In genomic region chr2:12318427-12319057, GRCh38 we compare ENCODE assay signal across 12 cellular contexts.
DNase-seq lines count a peak whose midpoint lies in the region; ATAC-seq and TF ChIP-seq lines count a peak whose summit lies in the region.
"Had no signal": no experiment of that assay in that cellular context is flagged by ENCODE, and none has a peak within 500 bp of the region (broad histone marks: within the 10 kb centered on the region; RNA-seq: fewer than 3 reads in every experiment).

No MANE protein-coding gene starts in this region.

- no peaks in the 10 kb centered on the region for H3K36me3 Mint-ChIP-seq in activated CD8-positive, alpha-beta T cell treated with anti-CD3 and anti-CD28 coated beads for 36 hours (ENCODE audit: low read depth)

- peak overlapping the region; percentile 51 for H3K4me2 ChIP-seq in hepatocyte

- in situ Hi-C loops in HAP-1 (cut with MboI; ENCODE audit: low sequenced_read_pairs) = no loop called here

- DNase-seq in HCEC 1CT (peak; percentile 26), amniotic epithelial cell (ENCODE audit: low read depth) (peak; percentile 89), hepatocyte (ENCODE audit: low spot score) (peak; percentile 42), superior temporal gyrus (ENCODE audit: extremely low spot score) (peak; percentile 76), NCI-H1105 (lab: John Stamatoyannopoulos, UW) (no peak), HAP-1 (ENCODE audit: low spot score in 2 of 2) (no peak), T-helper 9 cell (no peak)
- DNase-seq in activated CD8-positive, alpha-beta T cell treated with anti-CD3 and anti-CD28 coated beads for 36 hours = no peak
- DNase-seq: DMS79, NCI-H2107, thyroid gland had no signal

- no peaks in the 10 kb centered on the region for H4K20me1 ChIP-seq in hepatocyte (ENCODE audit: insufficient read depth, poor library complexity, severe bottlenecking)

- H3K9me3 Mint-ChIP-seq in activated CD8-positive, alpha-beta T cell treated with anti-CD3 and anti-CD28 coated beads for 36 hours = no peaks in the 10 kb centered on the region

- WGBS in hepatocyte (ENCODE audit: low lambda C conversion rate, missing lambda C conversion rate) = 31% methylated on average over 8 of the region's 8 CpGs

- H3K36me3 ChIP-seq in hepatocyte (replicated peaks; ENCODE audit: insufficient read depth, low read depth) (no peaks in the 10 kb centered on the region), HAP-1 (replicated peaks) (no peaks in the 10 kb centered on the region)
- H3K36me3 ChIP-seq: thyroid gland had no signal

- CTCF ChIA-PET in activated CD8-positive, alpha-beta T cell treated with anti-CD3 and anti-CD28 coated beads for 36 hours (lab: Charles Lee) = interaction anchor here (0.8 to 2.4 kb wide), 2 partner anchors 11 to 13 kb away, joined by 4 to 10 read pairs; no protein-coding TSS in a partner anchor

- peaks cover 10% of the 10 kb centered on the region for H3K4me1 Mint-ChIP-seq in activated CD8-positive, alpha-beta T cell treated with anti-CD3 and anti-CD28 coated beads for 36 hours (ENCODE audit: low read depth)

- intact Hi-C loops in activated CD8-positive, alpha-beta T cell treated with anti-CD3 and anti-CD28 coated beads for 36 hours (cut with micrococcal nuclease) = no loop called here

- no peak overlapping the region for H2AFZ ChIP-seq in hepatocyte

- no peaks in the 10 kb centered on the region for H3K9me3 ChIP-seq in hepatocyte (ENCODE audit: low read depth)
- no peaks in the 10 kb centered on the region for H3K9me3 ChIP-seq in HAP-1
- H3K9me3 ChIP-seq: thyroid gland had no signal

- no peak for TF ChIP-seq CTCF in hepatocyte (IDR thresholded peaks at IDR 0.05; ENCODE audit: poor library complexity)
- TF ChIP-seq CTCF in activated CD8-positive, alpha-beta T cell treated with anti-CD3 and anti-CD28 coated beads for 36 hours (IDR thresholded peaks at IDR 0.05) = no peak

- POLR2A ChIA-PET in activated CD8-positive, alpha-beta T cell treated with anti-CD3 and anti-CD28 coated beads for 36 hours (lab: Charles Lee) = no interaction called here

- H3K4me3 Mint-ChIP-seq in activated CD8-positive, alpha-beta T cell treated with anti-CD3 and anti-CD28 coated beads for 36 hours = no peak overlapping the region

- H3K27me3 Mint-ChIP-seq in activated CD8-positive, alpha-beta T cell treated with anti-CD3 and anti-CD28 coated beads for 36 hours = no peaks in the 10 kb centered on the region

- H3K9me2 ChIP-seq in hepatocyte (replicated peaks; ENCODE audit: insufficient read depth) = no peaks in the 10 kb centered on the region

- H3K4me3 ChIP-seq in hepatocyte (no peak overlapping the region), HAP-1 (no peak overlapping the region)
- H3K4me3 ChIP-seq: thyroid gland had no signal

- H3K27me3 ChIP-seq in hepatocyte (no peaks in the 10 kb centered on the region), HAP-1 (ENCODE audit: low read depth) (no peaks in the 10 kb centered on the region)
- H3K27me3 ChIP-seq: thyroid gland had no signal

- no peak overlapping the region for H3K27ac Mint-ChIP-seq in activated CD8-positive, alpha-beta T cell treated with anti-CD3 and anti-CD28 coated beads for 36 hours

- ATAC-seq in activated CD8-positive, alpha-beta T cell treated with anti-CD3 and anti-CD28 coated beads for 36 hours = no peak

- no peaks in the 10 kb centered on the region for H3K79me2 ChIP-seq in hepatocyte

- H3K4me1 ChIP-seq in hepatocyte (ENCODE audit: insufficient read depth) (peaks cover 15% of the 10 kb centered on the region), HAP-1 (no peaks in the 10 kb centered on the region)

- H3K27ac ChIP-seq in hepatocyte = peak overlapping the region; percentile 53
- H3K27ac ChIP-seq: HL-60, thyroid gland had no signal

Comparison
In these comparisons a context has a peak if more than half of its experiments do, and no peak if none do; other contexts are left out.
1. DNase-seq: peak in HCEC 1CT (single experiment), amniotic epithelial cell (single experiment), hepatocyte (single experiment) and superior temporal gyrus (single experiment); none in NCI-H1105 (single experiment), HAP-1 (0 of 2), T-helper 9 cell (single experiment) and activated CD8-positive, alpha-beta T cell treated with anti-CD3 and anti-CD28 coated beads for 36 hours (single experiment).